Comparison of ENCODE assay signal across 15 cellular contexts in the genomic region with DNA sequence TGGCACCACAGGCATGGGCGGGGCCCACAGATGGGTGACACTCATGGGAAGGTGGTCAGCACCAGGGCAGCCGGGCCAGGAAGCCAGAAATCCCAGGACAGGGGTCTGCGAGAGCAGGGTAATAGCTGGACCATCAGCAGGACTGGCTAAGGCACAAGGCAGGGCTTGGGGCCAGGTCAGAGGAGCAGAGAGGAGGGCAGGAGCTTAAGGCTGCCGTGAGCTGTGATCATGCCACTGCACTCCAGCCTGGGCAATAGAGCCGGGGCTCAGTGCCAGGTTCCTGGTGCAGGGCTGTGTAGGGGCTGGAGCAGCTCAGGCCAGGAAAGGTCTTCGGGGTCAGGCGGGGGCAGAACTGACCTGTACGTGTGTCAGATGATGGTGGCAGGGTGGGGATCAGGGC.
"Had no signal": no experiment of that assay in that cellular context is flagged by ENCODE, and none has a peak within 500 bp of the region (broad histone marks: within the 10 kb centered on the region; RNA-seq: fewer than 3 reads in every experiment).

No MANE protein-coding gene starts in this region.

- H3K27ac Mint-ChIP-seq: effector memory CD8-positive, alpha-beta T cell; naive B cell; nephron; type B pancreatic cell had no signal

- H3K4me3 Mint-ChIP-seq: effector memory CD8-positive, alpha-beta T cell; nephron; type B pancreatic cell had no signal

- H3K9me3 Mint-ChIP-seq: effector memory CD8-positive, alpha-beta T cell; nephron; type B pancreatic cell had no signal

- H3K9me3 ChIP-seq: esophagus muscularis mucosa, gastrocnemius medialis, neutrophil, stomach, thyroid gland had no signal

- ATAC-seq: effector memory CD8-positive, alpha-beta T cell; gastrocnemius medialis had no signal

- H3K4me3 ChIP-seq: esophagus muscularis mucosa, gastrocnemius medialis, stomach, thyroid gland had no signal

- H3K36me3 ChIP-seq: esophagus muscularis mucosa, gastrocnemius medialis, neutrophil, stomach, thyroid gland had no signal

- H3K27me3 ChIP-seq: thyroid gland had no signal

- H3K27ac ChIP-seq: epithelial cell of prostate, esophagus muscularis mucosa, gastrocnemius medialis, neutrophil, stomach, thyroid gland had no signal

- DNase-seq: effector memory CD8-positive, alpha-beta T cell; gastrocnemius medialis; kidney; mesendoderm; naive B cell; small intestine; stimulated activated CD4-positive, alpha-beta T cell treated with anti-CD3 and anti-CD28 coated beads, Interleukin-12 subunit alpha, Interleukin-12 subunit beta, amount 100 ng/mL, for 4 hours; stimulated activated naive CD4-positive, alpha-beta T cell; stomach; thyroid gland had no signal

- H3K36me3 Mint-ChIP-seq: naive B cell, type B pancreatic cell had no signal

- H3K4me1 Mint-ChIP-seq: naive B cell, nephron had no signal

- H3K4me1 ChIP-seq: gastrocnemius medialis, stomach, thyroid gland had no signal
